Comparison of ENCODE assay signal across 20 cellular contexts in genomic region chr15:52406601-52407000, GRCh38.
"Had no signal": no experiment of that assay in that cellular context is flagged by ENCODE, and none has a peak within 500 bp of the region (broad histone marks: within the 10 kb centered on the region; RNA-seq: fewer than 3 reads in every experiment).

No MANE protein-coding gene starts in this region.

- H3K4me2 ChIP-seq: PC-9 had no signal

- H3K27ac ChIP-seq: breast epithelium, PC-9 had no signal

- H3K4me1 ChIP-seq: breast epithelium had no signal

- H3K9me3 ChIP-seq: breast epithelium had no signal

- H3K4me3 ChIP-seq: breast epithelium, PC-9 had no signal

- H3K36me3 ChIP-seq: breast epithelium had no signal

- H3K27me3 ChIP-seq: breast epithelium had no signal

- H2AFZ ChIP-seq: PC-9 had no signal

- DNase-seq: activated CD4-positive, alpha-beta T cell treated with anti-CD3 and anti-CD28 coated beads for 48 hours; activated CD4-positive, alpha-beta T cell treated with anti-CD3 and anti-CD28 coated beads, Interleukin-2, amount 50 U/mL, for 4 hours; activated CD4-positive, CD25-positive, alpha-beta regulatory T cell treated with anti-CD3 and anti-CD28 coated beads, Interleukin-2, amount 50 U/mL, for 72 hours; activated CD8-positive, alpha-beta memory T cell treated with anti-CD3 and anti-CD28 coated beads, Interleukin-2, amount 10 ng/mL, durations not matched to agents 7 days and 5 days; activated effector memory CD4-positive, alpha-beta T cell treated with anti-CD3 and anti-CD28 coated beads, Interleukin-2, amount 50 U/mL, for 16 hours; activated naive CD4-positive, alpha-beta T cell treated with Interleukin-2 at 50 U/mL for 16 hours; activated naive CD8-positive, alpha-beta T cell treated with anti-CD3 and anti-CD28 coated beads, Interleukin-2, amount 50 U/mL, for 24 hours; activated T-cell treated with anti-CD3 and anti-CD28 coated beads, Interleukin-2, amount 50 U/mL, for 24 hours; caudate nucleus; KBM-7; NCI-H1092; NCI-H1417; NCI-H1930; NCI-H2107; NCI-H510A treated with DMSO at 0.1 percent for 48 hours; PC-9; SHP77 treated with DMSO at 0.1 percent for 48 hours; T-helper 17 cell; T-helper 9 cell had no signal
